ENCODE assay signal across 18 cellular contexts in genomic region chr17:55487727-55488436, GRCh38. TPM values are rescaled to one million over a fixed set of nuclear protein-coding genes. Genes with fewer than 3 reads are reported as not detected.
DNase-seq lines count a peak whose midpoint lies in the region; ATAC-seq, FAIRE-seq and TF ChIP-seq lines count a peak whose summit lies in the region.
"Had no signal": no experiment of that assay in that cellular context is flagged by ENCODE, and none has a peak within 500 bp of the region (broad histone marks: within the 10 kb centered on the region; RNA-seq: fewer than 3 reads in every experiment).

No MANE protein-coding gene starts in this region.

- H3K4me2 ChIP-seq in hepatocyte: no peak overlapping the region

- H3K4me1 ChIP-seq in hepatocyte (ENCODE audit: insufficient read depth): no peaks in the 10 kb centered on the region
- H3K4me1 ChIP-seq: Peyer's patch had no signal

- H3K27ac ChIP-seq in hepatocyte: no peak overlapping the region
- H3K27ac ChIP-seq: Peyer's patch had no signal

- H3K36me3 Mint-ChIP-seq in WTC11: no peaks in the 10 kb centered on the region
- H3K36me3 Mint-ChIP-seq in activated CD8-positive, alpha-beta memory T cell treated with anti-CD3 and anti-CD28 coated beads, Interleukin-2, amount 10 ng/mL, durations not matched to agents 7 days and 5 days: no peaks in the 10 kb centered on the region

- DNase-seq in HCEC 1CT: peak; percentile 5
- DNase-seq in WTC11 (ENCODE audit: low spot score): no peak
- DNase-seq in hepatocyte (ENCODE audit: low spot score): peak; percentile 40
- peak; percentile 34 for DNase-seq in renal cortical epithelial cell (ENCODE audit: low read depth)
- no peak for DNase-seq in GM12892 (ENCODE audit: insufficient read length)
- DNase-seq in activated CD8-positive, alpha-beta memory T cell treated with anti-CD3 and anti-CD28 coated beads, Interleukin-2, amount 10 ng/mL, durations not matched to agents 7 days and 5 days: no peak
- DNase-seq: activated naive CD4-positive, alpha-beta T cell treated with anti-CD3 and anti-CD28 coated beads for 36 hours; activated T-cell treated with anti-CD3 and anti-CD28 coated beads for 4 hours; GF-D8; glutamatergic neuron; KBM-7; NCI-H1105 treated with DMSO at 0.1 percent for 48 hours; NCI-H774; Peyer's patch; retina had no signal

- no peaks in the 10 kb centered on the region for H3K9me3 ChIP-seq in hepatocyte (ENCODE audit: low read depth)
- H3K9me3 ChIP-seq: Peyer's patch had no signal

- H2AFZ ChIP-seq in hepatocyte: no peak overlapping the region

- peaks cover 18% of the 10 kb centered on the region for H3K4me1 Mint-ChIP-seq in WTC11
- no peaks in the 10 kb centered on the region for H3K4me1 Mint-ChIP-seq in activated CD8-positive, alpha-beta memory T cell treated with anti-CD3 and anti-CD28 coated beads, Interleukin-2, amount 10 ng/mL, durations not matched to agents 7 days and 5 days

- TF ChIP-seq CTCF in WTC11 (IDR thresholded peaks at IDR 0.05) (no peak), hepatocyte (IDR thresholded peaks at IDR 0.05; ENCODE audit: poor library complexity) (no peak)

- no peaks in the 10 kb centered on the region for H3K27me3 ChIP-seq in hepatocyte
- H3K27me3 ChIP-seq: Peyer's patch had no signal

- WGBS in hepatocyte (ENCODE audit: low lambda C conversion rate, missing lambda C conversion rate): 73% methylated on average over 7 of the region's 7 CpGs

- no peaks in the 10 kb centered on the region for H3K9me2 ChIP-seq in hepatocyte (replicated peaks; ENCODE audit: insufficient read depth)

- no peaks in the 10 kb centered on the region for H3K79me2 ChIP-seq in hepatocyte

- H3K27me3 Mint-ChIP-seq in WTC11 (ENCODE audit: low read depth): no peaks in the 10 kb centered on the region; the same call in 1 of the 2 replicates
- peaks cover 42% of the 10 kb centered on the region for H3K27me3 Mint-ChIP-seq in activated CD8-positive, alpha-beta memory T cell treated with anti-CD3 and anti-CD28 coated beads, Interleukin-2, amount 10 ng/mL, durations not matched to agents 7 days and 5 days

- H3K9me3 Mint-ChIP-seq in WTC11: no peaks in the 10 kb centered on the region
- no peaks in the 10 kb centered on the region for H3K9me3 Mint-ChIP-seq in activated CD8-positive, alpha-beta memory T cell treated with anti-CD3 and anti-CD28 coated beads, Interleukin-2, amount 10 ng/mL, durations not matched to agents 7 days and 5 days (ENCODE audit: low read depth)
- H3K9me3 Mint-ChIP-seq: activated naive CD4-positive, alpha-beta T cell treated with anti-CD3 and anti-CD28 coated beads for 36 hours had no signal

- ATAC-seq in WTC11 (peak; percentile 24; the same call in 1 of the 2 replicates), HG03460 (IDR thresholded peaks at IDR 0.05; ENCODE audit: unreplicated experiment) (no peak)
- no peak for ATAC-seq in activated CD8-positive, alpha-beta memory T cell treated with anti-CD3 and anti-CD28 coated beads, Interleukin-2, amount 10 ng/mL, durations not matched to agents 7 days and 5 days

- H3K36me3 ChIP-seq in hepatocyte (replicated peaks; ENCODE audit: insufficient read depth, low read depth): no peaks in the 10 kb centered on the region
- H3K36me3 ChIP-seq: Peyer's patch had no signal

- H4K20me1 ChIP-seq in hepatocyte (ENCODE audit: insufficient read depth, poor library complexity, severe bottlenecking): no peaks in the 10 kb centered on the region

- H3K4me3 ChIP-seq in hepatocyte: no peak overlapping the region
- H3K4me3 ChIP-seq: Peyer's patch had no signal

- POLR2A ChIA-PET in WTC11 (lab: Charles Lee): interaction anchor here (0.6 kb wide), 1 partner anchor 65 kb away, joined by 11 read pairs; no protein-coding TSS in a partner anchor

- FAIRE-seq in GM12892 (lab: Jason Lieb, UNC): no peak
- FAIRE-seq: endothelial cell of umbilical vein had no signal

- no peak for TF ChIP-seq POLR2A in GM12892 (IDR thresholded peaks at IDR 0.05; ENCODE audit: low read depth, low read length)

- no peak overlapping the region for H3K27ac Mint-ChIP-seq in WTC11
- H3K27ac Mint-ChIP-seq in activated CD8-positive, alpha-beta memory T cell treated with anti-CD3 and anti-CD28 coated beads, Interleukin-2, amount 10 ng/mL, durations not matched to agents 7 days and 5 days: no peak overlapping the region
- H3K27ac Mint-ChIP-seq: activated naive CD4-positive, alpha-beta T cell treated with anti-CD3 and anti-CD28 coated beads for 36 hours had no signal

- H3K4me3 Mint-ChIP-seq in WTC11: no peak overlapping the region
- no peak overlapping the region for H3K4me3 Mint-ChIP-seq in activated CD8-positive, alpha-beta memory T cell treated with anti-CD3 and anti-CD28 coated beads, Interleukin-2, amount 10 ng/mL, durations not matched to agents 7 days and 5 days
- H3K4me3 Mint-ChIP-seq: activated naive CD4-positive, alpha-beta T cell treated with anti-CD3 and anti-CD28 coated beads for 36 hours had no signal

- CTCF ChIA-PET in WTC11 (lab: Charles Lee): no interaction called here
- CTCF ChIA-PET in activated CD8-positive, alpha-beta memory T cell treated with anti-CD3 and anti-CD28 coated beads, Interleukin-2, amount 10 ng/mL, durations not matched to agents 7 days and 5 days (lab: Charles Lee): no interaction called here

TF ChIP-seq in WTC11, 78 proteins besides CTCF, POLR2A, EP300 and RAD21:
- TF ChIP-seq NFYB (CRISPR knock-in tag; conservative IDR thresholded peaks at IDR 0.05; ENCODE audit: low read depth) (no peak), ZNF317 (CRISPR knock-in tag; IDR thresholded peaks at IDR 0.05; ENCODE audit: borderline replicate concordance, low read depth) (no peak), ETV6 (CRISPR knock-in tag; IDR thresholded peaks at IDR 0.05) (no peak), ZMAT4 (CRISPR knock-in tag; IDR thresholded peaks at IDR 0.05) (no peak)
- TF ChIP-seq, protein P1, sequence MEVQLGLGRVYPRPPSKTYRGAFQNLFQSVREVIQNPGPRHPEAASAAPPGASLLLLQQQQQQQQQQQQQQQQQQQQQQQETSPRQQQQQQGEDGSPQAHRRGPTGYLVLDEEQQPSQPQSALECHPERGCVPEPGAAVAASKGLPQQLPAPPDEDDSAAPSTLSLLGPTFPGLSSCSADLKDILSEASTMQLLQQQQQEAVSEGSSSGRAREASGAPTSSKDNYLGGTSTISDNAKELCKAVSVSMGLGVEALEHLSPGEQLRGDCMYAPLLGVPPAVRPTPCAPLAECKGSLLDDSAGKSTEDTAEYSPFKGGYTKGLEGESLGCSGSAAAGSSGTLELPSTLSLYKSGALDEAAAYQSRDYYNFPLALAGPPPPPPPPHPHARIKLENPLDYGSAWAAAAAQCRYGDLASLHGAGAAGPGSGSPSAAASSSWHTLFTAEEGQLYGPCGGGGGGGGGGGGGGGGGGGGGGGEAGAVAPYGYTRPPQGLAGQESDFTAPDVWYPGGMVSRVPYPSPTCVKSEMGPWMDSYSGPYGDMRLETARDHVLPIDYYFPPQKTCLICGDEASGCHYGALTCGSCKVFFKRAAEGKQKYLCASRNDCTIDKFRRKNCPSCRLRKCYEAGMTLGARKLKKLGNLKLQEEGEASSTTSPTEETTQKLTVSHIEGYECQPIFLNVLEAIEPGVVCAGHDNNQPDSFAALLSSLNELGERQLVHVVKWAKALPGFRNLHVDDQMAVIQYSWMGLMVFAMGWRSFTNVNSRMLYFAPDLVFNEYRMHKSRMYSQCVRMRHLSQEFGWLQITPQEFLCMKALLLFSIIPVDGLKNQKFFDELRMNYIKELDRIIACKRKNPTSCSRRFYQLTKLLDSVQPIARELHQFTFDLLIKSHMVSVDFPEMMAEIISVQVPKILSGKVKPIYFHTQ (CRISPR knock-in tag; IDR thresholded peaks at IDR 0.05): no peak

RNA-seq across cellular contexts. Expression of gene SMIM36, which starts 23.4 kb away (rescaled TPM):
- total RNA-seq in WTC11 (2021) (not detected in 3 replicates), hepatocyte (not detected in 2 replicates), renal cortical epithelial cell (not detected in 2 replicates)
- polyA plus RNA-seq in hepatocyte: not detected in 2 replicates
- not detected for polyA plus RNA-seq in GM12892 (2012; ENCODE audit: missing spikeins)
- total RNA-seq in activated CD8-positive, alpha-beta memory T cell treated with anti-CD3 and anti-CD28 coated beads, Interleukin-2, amount 10 ng/mL, durations not matched to agents 7 days and 5 days: not detected
- total RNA-seq: activated naive CD4-positive, alpha-beta T cell treated with anti-CD3 and anti-CD28 coated beads for 36 hours; endothelial cell of umbilical vein; Peyer's patch had no signal
- polyA plus RNA-seq: endothelial cell of umbilical vein, neural cell had no signal

Comparison
In these comparisons a context has a peak if more than half of its experiments do, and no peak if none do; other contexts are left out.
1. DNase-seq: peak in HCEC 1CT (single experiment), hepatocyte (single experiment) and renal cortical epithelial cell (single experiment); none in WTC11 (single experiment), GM12892 (single experiment) and activated CD8-positive, alpha-beta memory T cell treated with anti-CD3 and anti-CD28 coated beads, Interleukin-2, amount 10 ng/mL, durations not matched to agents 7 days and 5 days (single experiment).